1 cellular context compared by ENCODE assay signal in the genomic region with DNA sequence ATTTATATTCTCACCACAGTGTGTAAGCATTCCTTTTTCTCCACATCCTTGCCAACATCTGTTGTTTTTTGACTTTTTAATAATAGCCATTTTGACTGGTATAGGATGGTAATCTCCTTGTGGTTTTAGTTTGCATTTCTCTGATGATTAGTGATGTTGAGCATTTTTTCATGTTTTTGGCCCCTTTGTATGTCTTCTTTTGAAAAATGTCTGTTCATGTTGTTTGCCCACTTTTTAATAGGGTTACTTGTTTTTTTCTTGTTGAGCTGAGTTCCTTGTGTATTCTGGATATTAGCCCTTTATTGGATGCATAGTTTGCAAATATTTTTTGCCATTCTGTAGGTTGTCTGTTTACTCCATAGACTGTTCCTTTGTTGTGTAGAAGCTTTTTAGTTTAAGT. TPM values are rescaled to one million over a fixed set of nuclear protein-coding genes. Genes with fewer than 3 reads are reported as not detected.
DNase-seq lines count a peak whose midpoint lies in the region; TF ChIP-seq lines count a peak whose summit lies in the region.
"Not testable (repeated sequence)": the region's sequence is repeated elsewhere in the genome, so short reads cannot be mapped to it uniquely, and the experiment has no call there.

No MANE protein-coding gene starts in this region.

- H3K27ac ChIP-seq in endodermal cell (ENCODE audit: low read depth, low read length), result not testable (repeated sequence)

- not testable (repeated sequence) for H3K27me3 Mint-ChIP-seq in endodermal cell (ENCODE audit: insufficient read depth)

- not testable (repeated sequence) for H3K4me1 Mint-ChIP-seq in endodermal cell

- H3K9ac ChIP-seq in endodermal cell (ENCODE audit: extremely low read depth, low read length, poor library complexity, severe bottlenecking), result not testable (repeated sequence)

- H3K4me1 ChIP-seq in endodermal cell (ENCODE audit: control insufficient read depth, insufficient read depth, low read length), result not testable (repeated sequence)

- peaks cover 75% of the 10 kb centered on the region for H3K9me3 Mint-ChIP-seq in endodermal cell

- peaks cover 96% of the 10 kb centered on the region for H3K9me3 ChIP-seq in endodermal cell (ENCODE audit: control insufficient read depth, low read length)

- H3K4me3 ChIP-seq in endodermal cell (ENCODE audit: low read length), result peak overlapping the region; percentile 55

- H3K27me3 ChIP-seq in endodermal cell (ENCODE audit: control insufficient read depth, insufficient read depth, low read length, poor library complexity, severe bottlenecking), result not testable (repeated sequence)

- H3K36me3 ChIP-seq in endodermal cell (ENCODE audit: control insufficient read depth, insufficient read depth, low read length), result not testable (repeated sequence)

- DNase-seq in endodermal cell, result not testable (repeated sequence)

- not testable (repeated sequence) for H3K4me3 Mint-ChIP-seq in endodermal cell

- H3K36me3 Mint-ChIP-seq in endodermal cell (ENCODE audit: low read depth), result peaks cover 52% of the 10 kb centered on the region

- TF ChIP-seq CTCF in endodermal cell (conservative IDR thresholded peaks at IDR 0.05), result not testable (repeated sequence)

- H3K27ac Mint-ChIP-seq in endodermal cell, result not testable (repeated sequence)

RNA-seq across cellular contexts. Expression of gene ABCD3, which starts 24.9 kb away (rescaled TPM):
- 10 to 100 TPM; 28.1 to 33.3 TPM for total RNA-seq in endodermal cell
- polyA plus RNA-seq in endodermal cell (2013, experiment 1 of 2), result 33.4 TPM
- polyA plus RNA-seq in endodermal cell (2013, experiment 2 of 2), result 34.6 TPM
